ENCODE assay signal across 1 cellular context in the genomic region with DNA sequence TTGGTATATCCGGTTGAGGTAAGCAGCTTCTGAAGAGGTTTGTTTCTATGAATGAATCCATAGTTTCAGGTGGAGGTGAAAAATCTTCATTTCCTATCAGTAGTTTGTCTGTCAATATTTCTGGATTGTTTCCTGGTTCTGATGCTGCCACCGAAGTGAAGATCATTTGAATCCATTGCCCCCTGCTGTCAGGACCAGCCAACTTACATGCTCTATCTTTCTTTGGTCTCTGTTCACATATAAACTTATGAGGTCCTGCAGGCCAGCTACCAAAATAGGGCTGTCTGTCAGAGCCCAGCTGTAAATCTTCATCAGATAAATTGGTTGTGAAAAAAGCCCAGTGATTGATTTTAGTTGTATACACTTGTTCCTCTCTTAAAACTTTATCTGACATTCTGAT.
TF ChIP-seq lines count a peak whose summit lies in the region.

No MANE protein-coding gene starts in this region.

TF ChIP-seq in HepG2, 621 proteins besides CTCF, POLR2A, EP300 and RAD21 (continued from another document and continues in another):
- TF ChIP-seq, protein P1, sequence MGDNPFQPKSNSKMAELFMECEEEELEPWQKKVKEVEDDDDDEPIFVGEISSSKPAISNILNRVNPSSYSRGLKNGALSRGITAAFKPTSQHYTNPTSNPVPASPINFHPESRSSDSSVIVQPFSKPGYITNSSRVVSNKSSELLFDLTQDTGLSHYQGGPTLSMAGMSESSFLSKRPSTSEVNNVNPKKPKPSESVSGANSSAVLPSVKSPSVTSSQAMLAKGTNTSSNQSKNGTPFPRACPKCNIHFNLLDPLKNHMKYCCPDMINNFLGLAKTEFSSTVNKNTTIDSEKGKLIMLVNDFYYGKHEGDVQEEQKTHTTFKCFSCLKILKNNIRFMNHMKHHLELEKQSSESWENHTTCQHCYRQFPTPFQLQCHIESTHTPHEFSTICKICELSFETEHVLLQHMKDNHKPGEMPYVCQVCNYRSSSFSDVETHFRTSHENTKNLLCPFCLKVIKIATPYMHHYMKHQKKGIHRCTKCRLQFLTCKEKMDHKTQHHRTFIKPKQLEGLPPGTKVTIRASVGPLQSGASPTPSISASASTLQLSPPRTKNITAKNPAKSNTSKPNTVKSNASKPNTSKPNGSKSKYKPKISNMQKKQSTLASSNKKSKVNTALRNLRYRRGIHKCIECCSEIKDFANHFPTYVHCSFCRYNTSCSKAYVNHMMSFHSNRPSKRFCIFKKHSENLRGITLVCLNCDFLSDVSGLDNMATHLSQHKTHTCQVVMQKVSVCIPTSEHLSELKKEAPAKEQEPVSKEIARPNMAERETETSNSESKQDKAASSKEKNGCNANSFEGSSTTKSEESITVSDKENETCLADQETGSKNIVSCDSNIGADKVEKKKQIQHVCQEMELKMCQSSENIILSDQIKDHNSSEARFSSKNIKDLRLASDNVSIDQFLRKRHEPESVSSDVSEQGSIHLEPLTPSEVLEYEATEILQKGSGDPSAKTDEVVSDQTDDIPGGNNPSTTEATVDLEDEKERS (CRISPR knock-in tag; IDR thresholded peaks at IDR 0.05), result no peak
- TF ChIP-seq KLF13 (CRISPR knock-in tag; IDR thresholded peaks at IDR 0.05), result no peak
- no peak for TF ChIP-seq LCORL (IDR thresholded peaks at IDR 0.05)
- TF ChIP-seq LCORL (CRISPR knock-in tag; IDR thresholded peaks at IDR 0.05), result 0 out of 2 replicates have a peak, but pooled peaks have one; percentile 31
- TF ChIP-seq ZNF589 (CRISPR knock-in tag; conservative IDR thresholded peaks at IDR 0.05), result no peak
- no peak for TF ChIP-seq ZNF382 (CRISPR knock-in tag; IDR thresholded peaks at IDR 0.05; ENCODE audit: borderline replicate concordance)
- TF ChIP-seq, protein P2, sequence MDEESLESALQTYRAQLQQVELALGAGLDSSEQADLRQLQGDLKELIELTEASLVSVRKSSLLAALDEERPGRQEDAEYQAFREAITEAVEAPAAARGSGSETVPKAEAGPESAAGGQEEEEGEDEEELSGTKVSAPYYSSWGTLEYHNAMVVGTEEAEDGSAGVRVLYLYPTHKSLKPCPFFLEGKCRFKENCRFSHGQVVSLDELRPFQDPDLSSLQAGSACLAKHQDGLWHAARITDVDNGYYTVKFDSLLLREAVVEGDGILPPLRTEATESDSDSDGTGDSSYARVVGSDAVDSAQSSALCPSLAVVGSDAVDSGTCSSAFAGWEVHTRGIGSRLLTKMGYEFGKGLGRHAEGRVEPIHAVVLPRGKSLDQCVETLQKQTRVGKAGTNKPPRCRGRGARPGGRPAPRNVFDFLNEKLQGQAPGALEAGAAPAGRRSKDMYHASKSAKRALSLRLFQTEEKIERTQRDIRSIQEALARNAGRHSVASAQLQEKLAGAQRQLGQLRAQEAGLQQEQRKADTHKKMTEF (CRISPR knock-in tag; IDR thresholded peaks at IDR 0.05), result no peak
- no peak for TF ChIP-seq ZNF143 (CRISPR knock-in tag; IDR thresholded peaks at IDR 0.05)
- no peak for TF ChIP-seq FOXA3 (CRISPR knock-in tag; IDR thresholded peaks at IDR 0.05)
- TF ChIP-seq ZIK1 (CRISPR knock-in tag; IDR thresholded peaks at IDR 0.05; ENCODE audit: borderline replicate concordance, low read depth), result no peak
- TF ChIP-seq HNRNPH1 (optimal IDR thresholded peaks at IDR 0.05; ENCODE audit: low read depth, low read length), result no peak
- TF ChIP-seq ZNF329 (CRISPR knock-in tag; IDR thresholded peaks at IDR 0.05; ENCODE audit: low read depth), result no peak
- no peak for TF ChIP-seq GMEB2 (CRISPR knock-in tag; IDR thresholded peaks at IDR 0.05; ENCODE audit: low read depth)
- TF ChIP-seq FOXO1 (CRISPR knock-in tag; IDR thresholded peaks at IDR 0.05), result no peak
- 0 out of 2 replicates have a peak, but pooled peaks have one; percentile 30 for TF ChIP-seq ARID5B (CRISPR knock-in tag; IDR thresholded peaks at IDR 0.05)
- peak; percentile 96 for TF ChIP-seq ELF3 (CRISPR knock-in tag; IDR thresholded peaks at IDR 0.05)
- 0 out of 2 replicates have a peak, but pooled peaks have one; percentile 44 for TF ChIP-seq HOMEZ (CRISPR knock-in tag; IDR thresholded peaks at IDR 0.05; ENCODE audit: low read depth)
- TF ChIP-seq ZFP36L1 (CRISPR knock-in tag; IDR thresholded peaks at IDR 0.05), result no peak
- no peak for TF ChIP-seq FOXP4 (CRISPR knock-in tag; IDR thresholded peaks at IDR 0.05)
- TF ChIP-seq, protein P3, sequence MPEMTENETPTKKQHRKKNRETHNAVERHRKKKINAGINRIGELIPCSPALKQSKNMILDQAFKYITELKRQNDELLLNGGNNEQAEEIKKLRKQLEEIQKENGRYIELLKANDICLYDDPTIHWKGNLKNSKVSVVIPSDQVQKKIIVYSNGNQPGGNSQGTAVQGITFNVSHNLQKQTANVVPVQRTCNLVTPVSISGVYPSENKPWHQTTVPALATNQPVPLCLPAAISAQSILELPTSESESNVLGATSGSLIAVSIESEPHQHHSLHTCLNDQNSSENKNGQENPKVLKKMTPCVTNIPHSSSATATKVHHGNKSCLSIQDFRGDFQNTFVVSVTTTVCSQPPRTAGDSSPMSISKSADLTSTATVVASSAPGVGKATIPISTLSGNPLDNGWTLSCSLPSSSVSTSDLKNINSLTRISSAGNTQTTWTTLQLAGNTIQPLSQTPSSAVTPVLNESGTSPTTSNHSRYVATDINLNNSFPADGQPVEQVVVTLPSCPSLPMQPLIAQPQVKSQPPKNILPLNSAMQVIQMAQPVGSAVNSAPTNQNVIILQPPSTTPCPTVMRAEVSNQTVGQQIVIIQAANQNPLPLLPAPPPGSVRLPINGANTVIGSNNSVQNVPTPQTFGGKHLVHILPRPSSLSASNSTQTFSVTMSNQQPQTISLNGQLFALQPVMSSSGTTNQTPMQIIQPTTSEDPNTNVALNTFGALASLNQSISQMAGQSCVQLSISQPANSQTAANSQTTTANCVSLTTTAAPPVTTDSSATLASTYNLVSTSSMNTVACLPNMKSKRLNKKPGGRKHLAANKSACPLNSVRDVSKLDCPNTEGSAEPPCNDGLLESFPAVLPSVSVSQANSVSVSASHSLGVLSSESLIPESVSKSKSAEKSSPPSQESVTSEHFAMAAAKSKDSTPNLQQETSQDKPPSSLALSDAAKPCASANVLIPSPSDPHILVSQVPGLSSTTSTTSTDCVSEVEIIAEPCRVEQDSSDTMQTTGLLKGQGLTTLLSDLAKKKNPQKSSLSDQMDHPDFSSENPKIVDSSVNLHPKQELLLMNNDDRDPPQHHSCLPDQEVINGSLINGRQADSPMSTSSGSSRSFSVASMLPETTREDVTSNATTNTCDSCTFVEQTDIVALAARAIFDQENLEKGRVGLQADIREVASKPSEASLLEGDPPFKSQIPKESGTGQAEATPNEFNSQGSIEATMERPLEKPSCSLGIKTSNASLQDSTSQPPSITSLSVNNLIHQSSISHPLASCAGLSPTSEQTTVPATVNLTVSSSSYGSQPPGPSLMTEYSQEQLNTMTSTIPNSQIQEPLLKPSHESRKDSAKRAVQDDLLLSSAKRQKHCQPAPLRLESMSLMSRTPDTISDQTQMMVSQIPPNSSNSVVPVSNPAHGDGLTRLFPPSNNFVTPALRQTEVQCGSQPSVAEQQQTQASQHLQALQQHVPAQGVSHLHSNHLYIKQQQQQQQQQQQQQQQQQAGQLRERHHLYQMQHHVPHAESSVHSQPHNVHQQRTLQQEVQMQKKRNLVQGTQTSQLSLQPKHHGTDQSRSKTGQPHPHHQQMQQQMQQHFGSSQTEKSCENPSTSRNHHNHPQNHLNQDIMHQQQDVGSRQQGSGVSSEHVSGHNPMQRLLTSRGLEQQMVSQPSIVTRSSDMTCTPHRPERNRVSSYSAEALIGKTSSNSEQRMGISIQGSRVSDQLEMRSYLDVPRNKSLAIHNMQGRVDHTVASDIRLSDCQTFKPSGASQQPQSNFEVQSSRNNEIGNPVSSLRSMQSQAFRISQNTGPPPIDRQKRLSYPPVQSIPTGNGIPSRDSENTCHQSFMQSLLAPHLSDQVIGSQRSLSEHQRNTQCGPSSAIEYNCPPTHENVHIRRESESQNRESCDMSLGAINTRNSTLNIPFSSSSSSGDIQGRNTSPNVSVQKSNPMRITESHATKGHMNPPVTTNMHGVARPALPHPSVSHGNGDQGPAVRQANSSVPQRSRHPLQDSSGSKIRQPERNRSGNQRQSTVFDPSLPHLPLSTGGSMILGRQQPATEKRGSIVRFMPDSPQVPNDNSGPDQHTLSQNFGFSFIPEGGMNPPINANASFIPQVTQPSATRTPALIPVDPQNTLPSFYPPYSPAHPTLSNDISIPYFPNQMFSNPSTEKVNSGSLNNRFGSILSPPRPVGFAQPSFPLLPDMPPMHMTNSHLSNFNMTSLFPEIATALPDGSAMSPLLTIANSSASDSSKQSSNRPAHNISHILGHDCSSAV (CRISPR knock-in tag; IDR thresholded peaks at IDR 0.05; ENCODE audit: borderline replicate concordance), result no peak
- no peak for TF ChIP-seq FOSL2 (CRISPR knock-in tag; IDR thresholded peaks at IDR 0.05)
- TF ChIP-seq ZNF563 (CRISPR knock-in tag; IDR thresholded peaks at IDR 0.05), result no peak
- TF ChIP-seq SMC3 (IDR thresholded peaks at IDR 0.05; ENCODE audit: low read length), result peak; percentile 67
- TF ChIP-seq SNAI1 (CRISPR knock-in tag; IDR thresholded peaks at IDR 0.05; ENCODE audit: borderline replicate concordance), result no peak
- no peak for TF ChIP-seq SYNCRIP (IDR thresholded peaks at IDR 0.05; ENCODE audit: insufficient read depth, low read depth, low read length)
- no peak for TF ChIP-seq ZNF207 (IDR thresholded peaks at IDR 0.05; ENCODE audit: borderline replicate concordance)
- no peak for TF ChIP-seq ZBTB3 (CRISPR knock-in tag; IDR thresholded peaks at IDR 0.05; ENCODE audit: borderline replicate concordance, low read depth)
- no peak for TF ChIP-seq ZBTB26 (CRISPR knock-in tag; IDR thresholded peaks at IDR 0.05; ENCODE audit: borderline replicate concordance)
- TF ChIP-seq ISX (CRISPR knock-in tag; conservative IDR thresholded peaks at IDR 0.05), result no peak
- TF ChIP-seq RBM22 (optimal IDR thresholded peaks at IDR 0.05; ENCODE audit: low read length), result no peak
- TF ChIP-seq ZFP1 (CRISPR knock-in tag; IDR thresholded peaks at IDR 0.05), result no peak
- 0 out of 2 replicates have a peak, but pooled peaks have one; percentile 19 for TF ChIP-seq MED1 (CRISPR knock-in tag; IDR thresholded peaks at IDR 0.05)
- no peak for TF ChIP-seq ZNF7 (CRISPR knock-in tag; IDR thresholded peaks at IDR 0.05)
